1 cellular context compared by ENCODE assay signal in the genomic region with DNA sequence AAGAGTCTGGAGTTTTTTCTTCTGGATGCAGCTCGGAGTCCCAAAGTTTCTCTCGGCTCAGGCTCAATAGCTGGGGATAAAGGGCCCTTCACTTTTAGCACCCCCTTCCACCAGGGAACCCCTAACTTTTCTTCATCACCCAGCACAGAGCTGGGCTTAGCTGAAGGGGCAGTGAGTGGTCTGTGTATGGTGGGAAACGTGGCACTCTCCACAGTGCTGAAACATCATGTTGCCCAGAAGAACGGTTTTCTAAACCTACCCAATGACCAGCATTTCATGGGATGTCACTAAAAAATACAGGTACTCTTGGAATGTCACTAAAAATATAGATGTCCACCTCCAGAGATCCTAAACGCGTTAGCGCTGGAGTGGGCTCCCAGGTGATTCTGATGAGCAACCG.
TF ChIP-seq lines count a peak whose summit lies in the region.

No MANE protein-coding gene starts in this region.

TF ChIP-seq in WTC11, 78 proteins besides CTCF, POLR2A, EP300 and RAD21 (continued from another document):
- TF ChIP-seq ATF2 (CRISPR knock-in tag; IDR thresholded peaks at IDR 0.05; ENCODE audit: borderline replicate concordance, low read depth), result no peak
- TF ChIP-seq, protein P1, sequence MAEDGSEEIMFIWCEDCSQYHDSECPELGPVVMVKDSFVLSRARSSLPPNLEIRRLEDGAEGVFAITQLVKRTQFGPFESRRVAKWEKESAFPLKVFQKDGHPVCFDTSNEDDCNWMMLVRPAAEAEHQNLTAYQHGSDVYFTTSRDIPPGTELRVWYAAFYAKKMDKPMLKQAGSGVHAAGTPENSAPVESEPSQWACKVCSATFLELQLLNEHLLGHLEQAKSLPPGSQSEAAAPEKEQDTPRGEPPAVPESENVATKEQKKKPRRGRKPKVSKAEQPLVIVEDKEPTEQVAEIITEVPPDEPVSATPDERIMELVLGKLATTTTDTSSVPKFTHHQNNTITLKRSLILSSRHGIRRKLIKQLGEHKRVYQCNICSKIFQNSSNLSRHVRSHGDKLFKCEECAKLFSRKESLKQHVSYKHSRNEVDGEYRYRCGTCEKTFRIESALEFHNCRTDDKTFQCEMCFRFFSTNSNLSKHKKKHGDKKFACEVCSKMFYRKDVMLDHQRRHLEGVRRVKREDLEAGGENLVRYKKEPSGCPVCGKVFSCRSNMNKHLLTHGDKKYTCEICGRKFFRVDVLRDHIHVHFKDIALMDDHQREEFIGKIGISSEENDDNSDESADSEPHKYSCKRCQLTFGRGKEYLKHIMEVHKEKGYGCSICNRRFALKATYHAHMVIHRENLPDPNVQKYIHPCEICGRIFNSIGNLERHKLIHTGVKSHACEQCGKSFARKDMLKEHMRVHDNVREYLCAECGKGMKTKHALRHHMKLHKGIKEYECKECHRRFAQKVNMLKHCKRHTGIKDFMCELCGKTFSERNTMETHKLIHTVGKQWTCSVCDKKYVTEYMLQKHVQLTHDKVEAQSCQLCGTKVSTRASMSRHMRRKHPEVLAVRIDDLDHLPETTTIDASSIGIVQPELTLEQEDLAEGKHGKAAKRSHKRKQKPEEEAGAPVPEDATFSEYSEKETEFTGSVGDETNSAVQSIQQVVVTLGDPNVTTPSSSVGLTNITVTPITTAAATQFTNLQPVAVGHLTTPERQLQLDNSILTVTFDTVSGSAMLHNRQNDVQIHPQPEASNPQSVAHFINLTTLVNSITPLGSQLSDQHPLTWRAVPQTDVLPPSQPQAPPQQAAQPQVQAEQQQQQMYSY (CRISPR knock-in tag; IDR thresholded peaks at IDR 0.05), result no peak
